Comparison of ENCODE assay signal across 1 cellular context in the genomic region with DNA sequence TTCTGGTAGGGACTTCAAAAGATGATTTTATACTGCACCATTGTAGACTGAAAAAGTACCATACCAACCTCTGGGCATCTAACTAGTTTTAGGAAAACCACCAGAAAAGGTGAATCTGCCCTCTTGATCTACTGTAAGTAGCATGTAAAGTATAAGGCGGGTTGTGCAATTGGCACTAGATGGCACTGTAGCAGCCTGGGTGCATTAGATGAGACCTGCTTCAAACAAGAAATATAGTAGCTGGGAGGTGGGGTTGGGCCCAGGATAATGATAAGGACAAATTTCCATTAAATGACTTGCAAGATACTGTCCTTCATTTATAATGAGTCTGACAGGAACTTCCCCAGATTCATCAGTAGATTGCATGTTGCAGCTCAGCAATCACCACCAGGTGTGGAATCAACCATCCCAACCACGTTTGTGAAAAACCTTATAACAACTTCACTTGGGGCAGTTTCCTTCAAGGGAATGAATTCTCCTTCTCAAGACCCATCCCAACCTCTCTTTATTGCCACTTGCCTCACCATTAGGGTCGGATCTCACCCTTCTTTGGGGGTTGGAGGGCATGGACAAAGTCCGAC.
TF ChIP-seq lines count a peak whose summit lies in the region.

No MANE protein-coding gene starts in this region.

TF ChIP-seq in SK-N-SH treated with all-trans-retinoic acid at 6 μM for 48 hours, 23 proteins besides CTCF, POLR2A, EP300 and RAD21 (continued from another document):
- TF ChIP-seq, protein P1, sequence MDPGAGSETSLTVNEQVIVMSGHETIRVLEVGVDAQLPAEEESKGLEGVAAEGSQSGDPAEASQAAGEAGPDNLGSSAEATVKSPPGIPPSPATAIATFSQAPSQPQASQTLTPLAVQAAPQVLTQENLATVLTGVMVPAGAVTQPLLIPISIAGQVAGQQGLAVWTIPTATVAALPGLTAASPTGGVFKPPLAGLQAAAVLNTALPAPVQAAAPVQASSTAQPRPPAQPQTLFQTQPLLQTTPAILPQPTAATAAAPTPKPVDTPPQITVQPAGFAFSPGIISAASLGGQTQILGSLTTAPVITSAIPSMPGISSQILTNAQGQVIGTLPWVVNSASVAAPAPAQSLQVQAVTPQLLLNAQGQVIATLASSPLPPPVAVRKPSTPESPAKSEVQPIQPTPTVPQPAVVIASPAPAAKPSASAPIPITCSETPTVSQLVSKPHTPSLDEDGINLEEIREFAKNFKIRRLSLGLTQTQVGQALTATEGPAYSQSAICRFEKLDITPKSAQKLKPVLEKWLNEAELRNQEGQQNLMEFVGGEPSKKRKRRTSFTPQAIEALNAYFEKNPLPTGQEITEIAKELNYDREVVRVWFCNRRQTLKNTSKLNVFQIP (CRISPR knock-in tag; IDR thresholded peaks at IDR 0.05; ENCODE audit: borderline replicate concordance, low read depth), result no peak
- TF ChIP-seq SNAI2 (CRISPR knock-in tag; IDR thresholded peaks at IDR 0.05) (no peak), ESRRG (CRISPR knock-in tag; IDR thresholded peaks at IDR 0.05) (no peak), OSR1 (CRISPR knock-in tag; IDR thresholded peaks at IDR 0.05) (no peak), ZFP3 (CRISPR knock-in tag; IDR thresholded peaks at IDR 0.05) (no peak), ZC3H10 (CRISPR knock-in tag; IDR thresholded peaks at IDR 0.05) (no peak), RARB (CRISPR knock-in tag; IDR thresholded peaks at IDR 0.05) (no peak), CSDC2 (CRISPR knock-in tag; IDR thresholded peaks at IDR 0.05) (no peak), ZNF70 (CRISPR knock-in tag; IDR thresholded peaks at IDR 0.05) (no peak), GLIS3 (CRISPR knock-in tag; IDR thresholded peaks at IDR 0.05) (no peak), TCF4 (CRISPR knock-in tag; IDR thresholded peaks at IDR 0.05; ENCODE audit: borderline replicate concordance) (no peak), ZFP30 (CRISPR knock-in tag; IDR thresholded peaks at IDR 0.05) (no peak)
- TF ChIP-seq, protein P2, sequence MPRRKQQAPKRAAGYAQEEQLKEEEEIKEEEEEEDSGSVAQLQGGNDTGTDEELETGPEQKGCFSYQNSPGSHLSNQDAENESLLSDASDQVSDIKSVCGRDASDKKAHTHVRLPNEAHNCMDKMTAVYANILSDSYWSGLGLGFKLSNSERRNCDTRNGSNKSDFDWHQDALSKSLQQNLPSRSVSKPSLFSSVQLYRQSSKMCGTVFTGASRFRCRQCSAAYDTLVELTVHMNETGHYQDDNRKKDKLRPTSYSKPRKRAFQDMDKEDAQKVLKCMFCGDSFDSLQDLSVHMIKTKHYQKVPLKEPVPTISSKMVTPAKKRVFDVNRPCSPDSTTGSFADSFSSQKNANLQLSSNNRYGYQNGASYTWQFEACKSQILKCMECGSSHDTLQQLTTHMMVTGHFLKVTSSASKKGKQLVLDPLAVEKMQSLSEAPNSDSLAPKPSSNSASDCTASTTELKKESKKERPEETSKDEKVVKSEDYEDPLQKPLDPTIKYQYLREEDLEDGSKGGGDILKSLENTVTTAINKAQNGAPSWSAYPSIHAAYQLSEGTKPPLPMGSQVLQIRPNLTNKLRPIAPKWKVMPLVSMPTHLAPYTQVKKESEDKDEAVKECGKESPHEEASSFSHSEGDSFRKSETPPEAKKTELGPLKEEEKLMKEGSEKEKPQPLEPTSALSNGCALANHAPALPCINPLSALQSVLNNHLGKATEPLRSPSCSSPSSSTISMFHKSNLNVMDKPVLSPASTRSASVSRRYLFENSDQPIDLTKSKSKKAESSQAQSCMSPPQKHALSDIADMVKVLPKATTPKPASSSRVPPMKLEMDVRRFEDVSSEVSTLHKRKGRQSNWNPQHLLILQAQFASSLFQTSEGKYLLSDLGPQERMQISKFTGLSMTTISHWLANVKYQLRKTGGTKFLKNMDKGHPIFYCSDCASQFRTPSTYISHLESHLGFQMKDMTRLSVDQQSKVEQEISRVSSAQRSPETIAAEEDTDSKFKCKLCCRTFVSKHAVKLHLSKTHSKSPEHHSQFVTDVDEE (CRISPR knock-in tag; IDR thresholded peaks at IDR 0.05), result no peak
- TF ChIP-seq, protein P3, sequence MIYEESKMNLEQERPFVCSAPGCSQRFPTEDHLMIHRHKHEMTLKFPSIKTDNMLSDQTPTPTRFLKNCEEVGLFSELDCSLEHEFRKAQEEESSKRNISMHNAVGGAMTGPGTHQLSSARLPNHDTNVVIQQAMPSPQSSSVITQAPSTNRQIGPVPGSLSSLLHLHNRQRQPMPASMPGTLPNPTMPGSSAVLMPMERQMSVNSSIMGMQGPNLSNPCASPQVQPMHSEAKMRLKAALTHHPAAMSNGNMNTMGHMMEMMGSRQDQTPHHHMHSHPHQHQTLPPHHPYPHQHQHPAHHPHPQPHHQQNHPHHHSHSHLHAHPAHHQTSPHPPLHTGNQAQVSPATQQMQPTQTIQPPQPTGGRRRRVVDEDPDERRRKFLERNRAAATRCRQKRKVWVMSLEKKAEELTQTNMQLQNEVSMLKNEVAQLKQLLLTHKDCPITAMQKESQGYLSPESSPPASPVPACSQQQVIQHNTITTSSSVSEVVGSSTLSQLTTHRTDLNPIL (CRISPR knock-in tag; IDR thresholded peaks at IDR 0.05; ENCODE audit: low read depth), result no peak
